Comparison of ENCODE assay signal across 24 cellular contexts in genomic region chr22:25729595-25729994, GRCh38. TPM values are rescaled to one million over a fixed set of nuclear protein-coding genes. Genes with fewer than 3 reads are reported as not detected.
DNase-seq lines count a peak whose midpoint lies in the region; ATAC-seq, FAIRE-seq and TF ChIP-seq lines count a peak whose summit lies in the region.
"Had no signal": no experiment of that assay in that cellular context is flagged by ENCODE, and none has a peak within 500 bp of the region (broad histone marks: within the 10 kb centered on the region; RNA-seq: fewer than 3 reads in every experiment).

No MANE protein-coding gene starts in this region.

- RAD21 ChIA-PET in GM12878 (lab: Charles Lee; ENCODE audit: unreplicated experiment) = no interaction called here

- peaks cover 1% of the 10 kb centered on the region for H3K27me3 Mint-ChIP-seq in GM23338 (ENCODE audit: insufficient read depth, low read depth, poor library complexity)
- H3K27me3 Mint-ChIP-seq: CD4-positive, CD25-positive, alpha-beta regulatory T cell had no signal

- SMC1A ChIA-PET in GM12878 (lab: Charles Lee; ENCODE audit: uncharacterized antibody, unreplicated experiment) = interaction anchor here (0.8 to 1.2 kb wide), 3 partner anchors 12 to 34 kb away, joined by 3 read pairs; no protein-coding TSS in a partner anchor

- H3K4me3 Mint-ChIP-seq in GM23338 = no peak overlapping the region
- H3K4me3 Mint-ChIP-seq: CD4-positive, CD25-positive, alpha-beta regulatory T cell had no signal

- peak; percentile 28; the same call in 2 of the 3 replicates for ATAC-seq in GM23338
- ATAC-seq in GM12878 = peak; percentile 29
- ATAC-seq in GM21576 (IDR thresholded peaks at IDR 0.05; ENCODE audit: unreplicated experiment) = no peak
- no peak for ATAC-seq in GM21825 (IDR thresholded peaks at IDR 0.05; ENCODE audit: unreplicated experiment)
- ATAC-seq: Panc1 had no signal

- peak overlapping the region; percentile 45 to 81 (median 75) for H3K4me2 ChIP-seq in BLaER1 treated with 17β-estradiol and CSF1 and Interleukin-3, amounts not matched to agents 10 nM and 100 nM
- H3K4me2 ChIP-seq in GM23338 (no peak overlapping the region), GM12878 (ENCODE audit: control insufficient read depth, insufficient read depth) (no peak overlapping the region)

- TF ChIP-seq POLR2A in GM12878 (IDR thresholded peaks at IDR 0.05; ENCODE audit: low read depth, low read length) (no peak), suprapubic skin (IDR thresholded peaks at IDR 0.05) (no peak), GM12891 (IDR thresholded peaks at IDR 0.05; ENCODE audit: low read depth, low read length) (no peak)

- peaks cover 0 to 34% (median 7%) of the 10 kb centered on the region in 11 experiments; a peak in 11 of 22 replicates for H3K9me3 ChIP-seq in BLaER1 treated with 17β-estradiol and CSF1 and Interleukin-3, amounts not matched to agents 10 nM and 100 nM (replicated peaks in 1 of 11)
- H3K9me3 ChIP-seq in GM12878 (replicated peaks; ENCODE audit: control insufficient read depth, insufficient read depth, low read length) = no peaks in the 10 kb centered on the region
- no peaks in the 10 kb centered on the region for H3K9me3 ChIP-seq in suprapubic skin
- H3K9me3 ChIP-seq: Caco-2, SJCRH30 had no signal

- no peaks in the 10 kb centered on the region; the same call in 1 of the 2 replicates for H3K9me2 ChIP-seq in GM23338 (ENCODE audit: insufficient read depth)

- H3K36me3 Mint-ChIP-seq in GM23338 (ENCODE audit: low read depth) = no peaks in the 10 kb centered on the region
- H3K36me3 Mint-ChIP-seq: CD4-positive, CD25-positive, alpha-beta regulatory T cell had no signal

- CTCF ChIA-PET in GM12878 (lab: Yijun Ruan, JAX) = interaction anchor here (1.1 to 1.3 kb wide), 2 partner anchors 255 to 306 kb away, joined by 3 to 4 read pairs; no protein-coding TSS in a partner anchor

- no peak for FAIRE-seq in GM12878 (lab: Jason Lieb, UNC)
- no peak for FAIRE-seq in GM12891 (lab: Jason Lieb, UNC)
- FAIRE-seq: GM18507, HTR-8/SVneo had no signal

- H3K4me1 Mint-ChIP-seq in GM23338 = peaks cover 13% of the 10 kb centered on the region
- H3K4me1 Mint-ChIP-seq: CD4-positive, CD25-positive, alpha-beta regulatory T cell had no signal

- intact Hi-C loops in GM12878 (cut with micrococcal nuclease; ENCODE audit: unreplicated experiment) = no loop called here

- 68% methylated on average over 6 of the region's 6 CpGs for WGBS in GM12878 (ENCODE audit: insufficient coverage, insufficient replicate concordance, low lambda C conversion rate, missing lambda C conversion rate)
- 76% methylated on average over 6 of the region's 6 CpGs for WGBS in suprapubic skin

- no peaks in the 10 kb centered on the region for H3F3A ChIP-seq in GM23338 (replicated peaks; ENCODE audit: low read depth)

- no peak for TF ChIP-seq RAD21 in GM12878 (IDR thresholded peaks at IDR 0.05; ENCODE audit: insufficient read depth, low read depth, low read length)

- H3K4me1 ChIP-seq in BLaER1 treated with 17β-estradiol and CSF1 and Interleukin-3, amounts not matched to agents 10 nM and 100 nM = peaks cover 14 to 49% (median 22%) of the 10 kb centered on the region in 10 experiments
- H3K4me1 ChIP-seq in GM23338 (ENCODE audit: insufficient read depth) = peaks cover 9% of the 10 kb centered on the region
- peaks cover 3% of the 10 kb centered on the region; the same call in 1 of the 2 replicates for H3K4me1 ChIP-seq in GM12878 (ENCODE audit: control insufficient read depth, insufficient read depth, low read length)
- H3K4me1 ChIP-seq in suprapubic skin = no peaks in the 10 kb centered on the region

- H3K4me3 ChIP-seq in BLaER1 treated with 17β-estradiol and CSF1 and Interleukin-3, amounts not matched to agents 10 nM and 100 nM = no peak overlapping the region
- H3K4me3 ChIP-seq in GM23338 (no peak overlapping the region), GM12878 (no peak overlapping the region), suprapubic skin (no peak overlapping the region)
- H3K4me3 ChIP-seq: SJCRH30 had no signal

- H3K27ac ChIP-seq in BLaER1 treated with 17β-estradiol and CSF1 and Interleukin-3, amounts not matched to agents 10 nM and 100 nM = no peak overlapping the region
- H3K27ac ChIP-seq in GM23338 (ENCODE audit: low read depth) (no peak overlapping the region), GM12878 (ENCODE audit: control insufficient read depth, insufficient read depth) (no peak overlapping the region), suprapubic skin (no peak overlapping the region)
- H3K27ac ChIP-seq: SJCRH30 had no signal

- TF ChIP-seq EP300 in GM12878 (IDR thresholded peaks at IDR 0.05; ENCODE audit: borderline replicate concordance in 1 of 2, control insufficient read depth in 1 of 2, low read depth in 2 of 2, low read length in 2 of 2) (no peak), suprapubic skin (IDR thresholded peaks at IDR 0.05) (no peak)

- no peak overlapping the region for H3K27ac Mint-ChIP-seq in GM23338
- H3K27ac Mint-ChIP-seq: CD4-positive, CD25-positive, alpha-beta regulatory T cell had no signal

- peaks cover 0 to 7% (median 0%) of the 10 kb centered on the region in 11 experiments; a peak in 2 of 22 replicates for H3K36me3 ChIP-seq in BLaER1 treated with 17β-estradiol and CSF1 and Interleukin-3, amounts not matched to agents 10 nM and 100 nM
- H3K36me3 ChIP-seq in GM23338 (ENCODE audit: insufficient read depth) (no peaks in the 10 kb centered on the region), GM12878 (ENCODE audit: control insufficient read depth in 2 of 2, insufficient read depth in 2 of 2, low read length in 1 of 2) (no peaks in the 10 kb centered on the region), suprapubic skin (no peaks in the 10 kb centered on the region)

- no peak overlapping the region for H2AFZ ChIP-seq in GM23338
- no peak overlapping the region for H2AFZ ChIP-seq in GM12878 (ENCODE audit: control insufficient read depth, low read depth, low read length)

- no peaks in the 10 kb centered on the region for H3K79me2 ChIP-seq in GM23338 (replicated peaks; ENCODE audit: insufficient read depth)
- no peaks in the 10 kb centered on the region for H3K79me2 ChIP-seq in GM12878 (ENCODE audit: control insufficient read depth, insufficient read depth, low read length)

- POLR2A ChIA-PET in GM12878 (lab: Charles Lee) = interaction anchor here (0.6 to 0.9 kb wide), 2 partner anchors 11 to 21 kb away, joined by 3 read pairs; no protein-coding TSS in a partner anchor

- H3K9ac ChIP-seq in BLaER1 treated with 17β-estradiol and CSF1 and Interleukin-3, amounts not matched to agents 10 nM and 100 nM = no peak overlapping the region
- H3K9ac ChIP-seq in GM12878 (ENCODE audit: control insufficient read depth, insufficient read depth, low read length) = no peak overlapping the region

- no peaks in the 10 kb centered on the region for H4K20me1 ChIP-seq in BLaER1 treated with 17β-estradiol and CSF1 and Interleukin-3, amounts not matched to agents 10 nM and 100 nM
- H4K20me1 ChIP-seq in GM23338 (replicated peaks; ENCODE audit: insufficient read depth) (no peaks in the 10 kb centered on the region; the same call in 1 of the 2 replicates), GM12878 (ENCODE audit: control insufficient read depth, insufficient read depth) (no peaks in the 10 kb centered on the region)

- BruUV-seq in GM12878 (replicated peaks; lab: Mats Ljungman, UMichigan) = no TSS peak

- DNase-seq in GM23338 (ENCODE audit: low spot score) (no peak), GM12878 (ENCODE audit: low read depth, low spot score) (no peak), suprapubic skin (ENCODE audit: low spot score in 2 of 2) (no peak), GM12891 (ENCODE audit: insufficient read length, low spot score) (no peak)
- DNase-seq in stimulated activated CD8-positive, alpha-beta memory T cell treated with anti-CD3 and anti-CD28 coated beads, Interleukin-4, amount 100 ng/mL, for 48 hours = peak; percentile 19
- DNase-seq: ACHN; Caco-2; CD4-positive, CD25-positive, alpha-beta regulatory T cell; GF-D8; IMR-90; Karpas-422; MM.1S; NCI-H1092; NCI-H2081 treated with DMSO at 0.1 percent for 48 hours; NCI-H446 treated with DMSO at 0.1 percent for 48 hours; NCI-H69; SJCRH30 had no signal

- in situ Hi-C loops in GM12878 (cut with MboI) = no loop called here

- H3K9me3 Mint-ChIP-seq in GM23338 = no peaks in the 10 kb centered on the region
- H3K9me3 Mint-ChIP-seq: CD4-positive, CD25-positive, alpha-beta regulatory T cell had no signal

- no peaks in the 10 kb centered on the region for H3K27me3 ChIP-seq in BLaER1 treated with 17β-estradiol and CSF1 and Interleukin-3, amounts not matched to agents 10 nM and 100 nM
- H3K27me3 ChIP-seq in GM23338 (ENCODE audit: insufficient read depth) = no peaks in the 10 kb centered on the region
- H3K27me3 ChIP-seq in GM12878 (replicated peaks in 1 of 2; ENCODE audit: control insufficient read depth in 2 of 2, insufficient read depth in 2 of 2, low read length in 1 of 2) = no peaks in the 10 kb centered on the region
- H3K27me3 ChIP-seq in suprapubic skin = no peaks in the 10 kb centered on the region
- H3K27me3 ChIP-seq: SJCRH30 had no signal

- TF ChIP-seq CTCF in GM23338 (conservative IDR thresholded peaks at IDR 0.05; ENCODE audit: low read depth in 2 of 2) = no peak
- TF ChIP-seq CTCF in GM12878 (IDR thresholded peaks at IDR 0.05 in 2 of 3, conservative IDR thresholded peaks at IDR 0.05 in 1 of 3; ENCODE audit: control insufficient read depth in 2 of 3, extremely low read depth in 1 of 3, insufficient read depth in 1 of 3, low read depth in 3 of 3, low read length in 3 of 3) = no peak
- no peak for TF ChIP-seq CTCF in suprapubic skin (IDR thresholded peaks at IDR 0.05)

RNA-seq across cellular contexts. Expression of gene MYO18B, which starts 12.4 kb away (rescaled TPM):
- total RNA-seq in GM23338 (2014; rRNA removed; shearing (Covaris generic)) = 0.27 and 0.45 TPM in 2 replicates
- polyA plus RNA-seq in GM23338 (2016; fragmentation: Nextera tagmentation; extraction: Ambion mirVana) (0.36 and 0.82 TPM in 2 replicates), GM12878 (2011; rRNA removed) (1.3 and 2.1 TPM in 2 replicates), GM12878 (2014; fragmentation: Illumina TruSeq; extraction: Trizol) (0.12 and 0.17 TPM in 2 replicates), GM12878 (2014; fragmentation: Nextera tagmentation; extraction: Ambion mirVana) (under 1 TPM in 1 of 2 experiments, not detected in 1; 0.05 TPM), GM12878 (2014; rRNA removed) (0.65 and 1.0 TPM in 2 replicates), GM12878 (2016; fragmentation: Nextera tagmentation; extraction: Ambion mirVana) (1 to 10 TPM in 1 of 2 experiments, under 1 TPM in 1; 0.59 to 1.1 TPM)
- total RNA-seq in GM12878 (2013; cell fraction: nucleolus; rRNA removed) = 16.2 and 17.4 TPM in 2 replicates
- total RNA-seq in GM12878 (2014; rRNA removed) (0.27 and 0.51 TPM in 2 replicates), GM12878 (2014; rRNA removed; fragmentation: Illumina TruSeq; extraction: Trizol) (0.14 and 0.27 TPM in 2 replicates), GM12878 (2021) (0.28 and 0.45 TPM in 2 replicates), suprapubic skin (1 to 10 TPM; 1.2 to 3.2 (median 1.7) TPM)
- 0.28 TPM for polyA plus RNA-seq in GM12878 (2011; ENCODE audit: low read depth)
- 1.9 and 2.3 TPM in 2 replicates for polyA plus RNA-seq in GM12878 (2011; cell fraction: cytosol; rRNA removed)
- polyA plus RNA-seq in GM12878 (2011; cell fraction: nucleus; rRNA removed) = 2.5 and 2.8 TPM in 2 replicates
- polyA plus RNA-seq in GM12878 (2012) = 0.53 and 2.0 TPM in 2 replicates
- polyA minus RNA-seq in GM12878 (2011; rRNA and poly(A)+ RNA removed) = 0.88 and 2.8 TPM in 2 replicates
- 0.10 TPM in 1 of 2 replicates, not detected in the other for polyA minus RNA-seq in GM12878 (2011; cell fraction: cytosol; rRNA and poly(A)+ RNA removed)
- polyA minus RNA-seq in GM12878 (2011; cell fraction: nucleus; rRNA and poly(A)+ RNA removed) = 1.2 and 1.5 TPM in 2 replicates
- polyA plus RNA-seq in GM12891 (2012; ENCODE audit: low read depth, missing spikeins) = 3.1 TPM
- total RNA-seq: H4 had no signal
- polyA plus RNA-seq: IMR-90 had no signal

Comparison
In these comparisons a context has a peak if more than half of its experiments do, and no peak if none do; other contexts are left out.
1. H3K4me2 ChIP-seq: peak in BLaER1 treated with 17β-estradiol and CSF1 and Interleukin-3, amounts not matched to agents 10 nM and 100 nM (11 of 11); none in GM23338 (single experiment) and GM12878 (single experiment).
2. ATAC-seq: peak in GM23338 (single experiment) and GM12878 (single experiment); none in GM21576 (single experiment) and GM21825 (single experiment).